11 cellular contexts compared by ENCODE assay signal in genomic region chr1:54332781-54333585, GRCh38.
DNase-seq lines count a peak whose midpoint lies in the region; ATAC-seq, FAIRE-seq and TF ChIP-seq lines count a peak whose summit lies in the region.
"Had no signal": no experiment of that assay in that cellular context is flagged by ENCODE, and none has a peak within 500 bp of the region (broad histone marks: within the 10 kb centered on the region; RNA-seq: fewer than 3 reads in every experiment).

No MANE protein-coding gene starts in this region.

- FAIRE-seq in pancreas (lab: Jason Lieb, UNC): no peak

- no peaks in the 10 kb centered on the region for H3K9me3 Mint-ChIP-seq in CD4-positive, alpha-beta T cell

- no peak overlapping the region for H3K4me3 ChIP-seq in fibroblast of pulmonary artery (replicated peaks; ENCODE audit: low read depth, low read length)
- no peak overlapping the region for H3K4me3 ChIP-seq in pancreas

- no peaks in the 10 kb centered on the region for H3K27me3 Mint-ChIP-seq in CD4-positive, alpha-beta T cell

- POLR2A ChIA-PET in CD4-positive, alpha-beta T cell (lab: Charles Lee): no interaction called here

- H3K36me3 Mint-ChIP-seq in CD4-positive, alpha-beta T cell (ENCODE audit: low read depth): peaks cover 5% of the 10 kb centered on the region

- H3K4me1 ChIP-seq in pancreas: peaks cover 22 to 34% (median 26%) of the 10 kb centered on the region in 3 donors

- no peak for DNase-seq in CD4-positive, alpha-beta T cell
- DNase-seq in MV-4-11 (lab: John Stamatoyannopoulos, UW) (peak; percentile 34), fibroblast of pulmonary artery (ENCODE audit: low read depth) (peak; percentile 31), pancreas (peak in 1 of 6 donors; percentile 12), medulla oblongata (ENCODE audit: extremely low spot score) (no peak), RPMI8226 (no peak)
- DNase-seq: activated gamma-delta T cell treated with Interleukin-2 at 50 U/mL for 16 hours, NCI-H2081 treated with DMSO at 0.1 percent for 48 hours had no signal

- H3K4me1 Mint-ChIP-seq in CD4-positive, alpha-beta T cell (ENCODE audit: low read depth): peaks cover 78% of the 10 kb centered on the region

- ATAC-seq in CD4-positive, alpha-beta T cell (ENCODE audit: poor library complexity): no peak
- ATAC-seq in pancreas: peak in 3 of 4 donors; percentile 9 to 12 (median 11)
- ATAC-seq in HG02610 (IDR thresholded peaks at IDR 0.05; ENCODE audit: unreplicated experiment): no peak
- no peak for ATAC-seq in GM19455 (IDR thresholded peaks at IDR 0.05; ENCODE audit: unreplicated experiment)

- no peaks in the 10 kb centered on the region for H3K27me3 ChIP-seq in CD4-positive, alpha-beta T cell (ENCODE audit: control insufficient read depth, insufficient read depth, low read length)
- H3K27me3 ChIP-seq in pancreas: no peaks in the 10 kb centered on the region

- TF ChIP-seq CTCF in CD4-positive, alpha-beta T cell (IDR thresholded peaks at IDR 0.05): no peak
- TF ChIP-seq CTCF in fibroblast of pulmonary artery (IDR thresholded peaks at IDR 0.05; ENCODE audit: low read length, missing control alignments) (no peak), pancreas (IDR thresholded peaks at IDR 0.05) (no peak)

- no peaks in the 10 kb centered on the region for H3K9me3 ChIP-seq in CD4-positive, alpha-beta T cell (ENCODE audit: control insufficient read depth, low read length)
- H3K9me3 ChIP-seq in pancreas: no peaks in the 10 kb centered on the region

- CTCF ChIA-PET in CD4-positive, alpha-beta T cell (lab: Charles Lee): no interaction called here

- 71% methylated on average over 21 of the region's 21 CpGs for WGBS in pancreas, 2 donors

- peak overlapping the region; percentile 6 for H3K27ac Mint-ChIP-seq in CD4-positive, alpha-beta T cell

- no peak overlapping the region for H3K27ac ChIP-seq in CD4-positive, alpha-beta T cell (ENCODE audit: low read depth, low read length)
- no peak overlapping the region for H3K27ac ChIP-seq in pancreas

- H3K4me3 Mint-ChIP-seq in CD4-positive, alpha-beta T cell: no peak overlapping the region
- H3K4me3 Mint-ChIP-seq: CD14-positive monocyte had no signal

- intact Hi-C loops in CD4-positive, alpha-beta T cell (cut with DNase I, micrococcal nuclease): no loop called here
- intact Hi-C loops in pancreas (cut with DNase I): loop anchor here in 1 of 3 donors (10.0 kb wide), 1 partner anchor 62 kb away; no protein-coding TSS in a partner anchor

- H3K36me3 ChIP-seq in pancreas: no peaks in the 10 kb centered on the region

Comparison
In these comparisons a context has a peak if more than half of its experiments do, and no peak if none do; other contexts are left out.
1. ATAC-seq: peak in pancreas (3 of 4); none in CD4-positive, alpha-beta T cell (single experiment), HG02610 (single experiment) and GM19455 (single experiment).
2. DNase-seq: peak in MV-4-11 (single experiment) and fibroblast of pulmonary artery (single experiment); none in CD4-positive, alpha-beta T cell (0 of 10), medulla oblongata (single experiment) and RPMI8226 (single experiment).